ENCODE assay signal across 17 cellular contexts in the genomic region with DNA sequence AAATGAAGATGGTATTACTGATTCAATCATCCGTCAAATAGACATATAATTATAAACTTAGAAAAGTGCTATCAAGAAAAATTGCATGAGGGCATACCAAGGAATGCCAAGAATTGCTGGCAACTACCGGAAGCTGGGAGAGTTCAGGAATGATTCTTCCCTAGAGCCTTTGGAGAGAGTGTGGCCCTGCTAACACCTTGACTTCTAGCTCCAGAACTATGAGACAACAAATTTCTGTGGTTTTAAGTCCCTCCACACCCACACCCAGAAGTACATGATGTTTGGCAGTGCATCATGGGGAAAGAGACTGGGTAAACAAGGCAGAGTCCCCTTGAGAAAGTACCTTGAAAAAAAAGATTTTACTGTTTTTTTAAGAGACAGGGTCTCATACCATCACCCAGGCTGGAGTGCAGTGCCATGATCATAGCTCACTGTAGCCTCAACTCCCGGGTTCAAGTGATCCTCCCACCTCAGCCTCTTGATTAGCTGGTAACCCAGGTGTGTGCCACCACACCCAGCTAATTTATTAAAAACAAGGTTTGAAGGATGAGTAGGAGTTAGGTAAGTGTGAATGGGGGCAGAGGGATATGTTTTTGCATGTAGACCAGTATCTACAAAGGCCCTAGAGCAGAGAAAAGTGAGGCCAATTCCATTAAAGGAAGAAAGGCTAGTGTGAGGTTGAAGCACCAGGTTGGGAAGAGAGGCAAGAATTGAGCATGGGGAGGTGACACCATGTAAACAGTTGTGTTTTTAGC. TPM values are rescaled to one million over a fixed set of nuclear protein-coding genes. Genes with fewer than 3 reads are reported as not detected.
DNase-seq lines count a peak whose midpoint lies in the region; ATAC-seq and TF ChIP-seq lines count a peak whose summit lies in the region.
"Had no signal": no experiment of that assay in that cellular context is flagged by ENCODE, and none has a peak within 500 bp of the region (broad histone marks: within the 10 kb centered on the region; RNA-seq: fewer than 3 reads in every experiment).

No MANE protein-coding gene starts in this region.

- DNase-seq in AG08395 (ENCODE audit: low spot score), result peak; percentile 70
- peak; percentile 71 for DNase-seq in LHCN-M2 (ENCODE audit: low read depth)
- peak; percentile 83 for DNase-seq in mammary epithelial cell
- DNase-seq in kidney glomerular epithelial cell (lab: John Stamatoyannopoulos, UW), result peak; percentile 94
- DNase-seq in left lobe of liver (ENCODE audit: low spot score), result no peak
- no peak for DNase-seq in activated CD4-positive, alpha-beta T cell treated with anti-CD3 and anti-CD28 coated beads, Interleukin-2, amount 50 U/mL, for 48 hours
- DNase-seq in left cardiac atrium, result no peak
- no peak for DNase-seq in NCI-H524 treated with DMSO at 0.1 percent for 48 hours (lab: John Stamatoyannopoulos, UW)
- DNase-seq: activated naive CD8-positive, alpha-beta T cell treated with anti-CD3 and anti-CD28 coated beads, Interleukin-2, amount 10 ng/mL, durations not matched to agents 7 days and 5 days; dermis blood vessel endothelial cell; KG1; NK-92 treated with Interleukin-12 subunit alpha and Interleukin-12 subunit beta, amount 100 ng/mL, for 24 hours; transverse colon had no signal

- BruUV-seq in mammary epithelial cell (replicated peaks; lab: Mats Ljungman, UMichigan), result no TSS peak

- in situ Hi-C loops in mammary epithelial cell (cut with MboI; ENCODE audit: low sequenced_read_pairs in 2 of 2), result no loop called here

- H4K20me1 ChIP-seq in mammary epithelial cell (ENCODE audit: insufficient read depth, low read length), result no peaks in the 10 kb centered on the region

- H3K4me2 ChIP-seq in mammary epithelial cell (ENCODE audit: insufficient read depth, low read depth, low read length), result peak overlapping the region; percentile 49

- TF ChIP-seq CTCF in mammary epithelial cell (conservative IDR thresholded peaks at IDR 0.05 in 1 of 2, IDR thresholded peaks at IDR 0.05 in 1 of 2; ENCODE audit: extremely low read depth in 1 of 2, insufficient read depth in 1 of 2, low read depth in 1 of 2, low read length in 2 of 2), result no peak

- H2AFZ ChIP-seq in mammary epithelial cell (ENCODE audit: low read depth, low read length), result peak overlapping the region; percentile 66

- H3K4me3 ChIP-seq in mammary epithelial cell (replicated peaks in 1 of 3; ENCODE audit: insufficient read depth in 1 of 3, low read depth in 2 of 3, low read length in 3 of 3), result no peak overlapping the region
- H3K4me3 ChIP-seq: lung, SK-N-MC, transverse colon had no signal

- dilution Hi-C loops in mammary epithelial cell (cut with HindIII; ENCODE audit: low sequenced_read_pairs), result no loop called here

- peaks cover 26% of the 10 kb centered on the region for H3K4me1 ChIP-seq in mammary epithelial cell (ENCODE audit: insufficient read depth, low read length)
- H3K4me1 ChIP-seq: transverse colon had no signal

- peak overlapping the region; percentile 93 for H3K27ac ChIP-seq in mammary epithelial cell (ENCODE audit: insufficient read depth, low read depth, low read length)
- H3K27ac ChIP-seq: neutrophil, SK-N-MC, transverse colon had no signal

- no peaks in the 10 kb centered on the region for H3K36me3 ChIP-seq in mammary epithelial cell (ENCODE audit: insufficient read depth, low read length)
- H3K36me3 ChIP-seq: neutrophil, transverse colon had no signal

- peak overlapping the region; percentile 16 for H3K9ac ChIP-seq in mammary epithelial cell (ENCODE audit: insufficient read depth, low read length)

- intact Hi-C loops in mammary epithelial cell (cut with micrococcal nuclease) (loop anchor here (5.0 kb wide), 1 partner anchor 91 kb away; a partner anchor contains a TSS), left cardiac atrium (cut with DNase I) (no loop called here)

- no peaks in the 10 kb centered on the region for H3K9me3 ChIP-seq in mammary epithelial cell (replicated peaks; ENCODE audit: insufficient read depth, low read length)
- H3K9me3 ChIP-seq: transverse colon had no signal

- H3K27me3 ChIP-seq in mammary epithelial cell (ENCODE audit: insufficient read depth, low read length), result no peaks in the 10 kb centered on the region

- WGBS in mammary epithelial cell (ENCODE audit: low coverage, missing lambda C conversion rate), result 3% methylated on average over 3 of the region's 3 CpGs

- H3K79me2 ChIP-seq in mammary epithelial cell (ENCODE audit: insufficient read depth, low read length), result no peaks in the 10 kb centered on the region

- CTCF ChIA-PET in mammary epithelial cell (lab: Charles Lee; ENCODE audit: low non-redundant PET), result interaction anchor here (0.6 kb wide), 1 partner anchor 80 kb away, joined by 5 read pairs; no protein-coding TSS in a partner anchor

- ATAC-seq in left lobe of liver (no peak), left cardiac atrium (no peak)
- ATAC-seq: WTC11 had no signal

RNA-seq across cellular contexts. Expression of a gene that starts 53.1 kb away (rescaled TPM):
- total RNA-seq in LHCN-M2 (2014; rRNA removed), result not detected in 2 replicates
- polyA plus RNA-seq in LHCN-M2 (2012), result 0.33 TPM
- not detected for total RNA-seq in mammary epithelial cell
- not detected for polyA plus RNA-seq in mammary epithelial cell
- polyA minus RNA-seq in mammary epithelial cell, result not detected
- not detected for total RNA-seq in left lobe of liver
- not detected for total RNA-seq in left cardiac atrium
- total RNA-seq: activated naive CD8-positive, alpha-beta T cell treated with anti-CD3 and anti-CD28 coated beads, Interleukin-2, amount 10 ng/mL, durations not matched to agents 7 days and 5 days; dermis blood vessel endothelial cell; lung; transverse colon; WTC11 had no signal
- polyA plus RNA-seq: lung had no signal

Comparison
In these comparisons a context has a peak if more than half of its experiments do, and no peak if none do; other contexts are left out.
1. DNase-seq: peak in AG08395 (single experiment), LHCN-M2 (single experiment), mammary epithelial cell (single experiment) and kidney glomerular epithelial cell (single experiment); none in left lobe of liver (single experiment), activated CD4-positive, alpha-beta T cell treated with anti-CD3 and anti-CD28 coated beads, Interleukin-2, amount 50 U/mL, for 48 hours (0 of 2), left cardiac atrium (single experiment) and NCI-H524 treated with DMSO at 0.1 percent for 48 hours (single experiment).